In genomic region chr10:89548673-89549072, GRCh38 we compare ENCODE assay signal across 14 cellular contexts.
DNase-seq lines count a peak whose midpoint lies in the region; ATAC-seq and TF ChIP-seq lines count a peak whose summit lies in the region.
"Had no signal": no experiment of that assay in that cellular context is flagged by ENCODE, and none has a peak within 500 bp of the region (broad histone marks: within the 10 kb centered on the region; RNA-seq: fewer than 3 reads in every experiment).

No MANE protein-coding gene starts in this region.

- DNase-seq in AML-193 (lab: John Stamatoyannopoulos, UW): peak; percentile 16 to 32
- DNase-seq in GF-D8 (lab: John Stamatoyannopoulos, UW): peak; percentile 5
- peak; percentile 65 for DNase-seq in NOMO-1 treated with DMSO at 0.1 percent for 48 hours (lab: John Stamatoyannopoulos, UW; ENCODE audit: unreplicated experiment)
- peak; percentile 18 for DNase-seq in epithelial cell of esophagus (ENCODE audit: low read depth)
- no peak for DNase-seq in ecto neural progenitor cell (ENCODE audit: low spot score)
- no peak for DNase-seq in GM19240 (ENCODE audit: insufficient read length, low spot score)
- DNase-seq: CD8-positive, alpha-beta memory T cell; H9; NCI-H1092 treated with DMSO at 0.1 percent for 48 hours; NCI-H187 treated with DMSO at 0.1 percent for 48 hours; NCI-H526 treated with DMSO at 0.1 percent for 48 hours; SHP77 treated with DMSO at 0.1 percent for 48 hours; SW 1271 had no signal

- H3K4me3 ChIP-seq in epithelial cell of esophagus (ENCODE audit: low read length): no peak overlapping the region

- ATAC-seq in HG03571 (IDR thresholded peaks at IDR 0.05; ENCODE audit: unreplicated experiment): no peak

- TF ChIP-seq CTCF in epithelial cell of esophagus (IDR thresholded peaks at IDR 0.05; ENCODE audit: insufficient read depth, low read depth, low read length, missing control alignments): no peak

Comparison
In these comparisons a context has a peak if more than half of its experiments do, and no peak if none do; other contexts are left out.
1. DNase-seq: peak in AML-193 (2 of 2), GF-D8 (single experiment), NOMO-1 treated with DMSO at 0.1 percent for 48 hours (single experiment) and epithelial cell of esophagus (single experiment); none in ecto neural progenitor cell (single experiment) and GM19240 (single experiment).